In the genomic region with DNA sequence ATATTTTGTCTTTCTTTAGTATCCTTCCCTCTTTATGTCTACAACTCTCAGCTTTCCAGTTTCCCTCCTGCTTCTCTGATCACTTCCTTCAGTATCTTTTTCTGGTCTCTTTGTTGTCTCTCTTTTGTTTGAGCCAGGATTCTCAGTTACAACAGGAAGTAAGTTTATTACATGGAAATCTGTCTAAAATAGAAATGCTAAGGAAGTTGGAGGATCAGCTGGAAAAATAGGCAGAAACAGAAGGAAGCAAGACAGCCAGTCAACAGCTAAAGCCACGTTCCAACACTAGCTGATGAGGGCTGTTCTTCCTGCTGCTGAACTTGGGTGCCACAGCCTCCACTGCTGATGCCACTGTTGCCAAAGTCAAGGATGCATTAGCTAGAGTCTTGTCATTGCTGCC, we compare ENCODE assay signal across 21 cellular contexts. TPM values are rescaled to one million over a fixed set of nuclear protein-coding genes. Genes with fewer than 3 reads are reported as not detected.
A peak's percentile ranks its signal among the peaks of the same experiment; 100 is the strongest.
DNase-seq lines count a peak whose midpoint lies in the region; ATAC-seq and TF ChIP-seq lines count a peak whose summit lies in the region.
"Had no signal": no experiment of that assay in that cellular context is flagged by ENCODE, and none has a peak within 500 bp of the region (broad histone marks: within the 10 kb centered on the region; RNA-seq: fewer than 3 reads in every experiment).

No MANE protein-coding gene starts in this region.

- peaks cover 12% of the 10 kb centered on the region for H3K4me1 Mint-ChIP-seq in Calu3 (ENCODE audit: low read depth, unreplicated experiment)

- H3K27me3 Mint-ChIP-seq in Calu3 (ENCODE audit: unreplicated experiment): peaks cover 30% of the 10 kb centered on the region

- no peak overlapping the region for H2AFZ ChIP-seq in PC-3 (ENCODE audit: low read length)

- peaks cover 5% of the 10 kb centered on the region; the same call in 1 of the 2 replicates for H3K36me3 ChIP-seq in HUES6 (ENCODE audit: control insufficient read depth, insufficient read depth, low read length)
- H3K36me3 ChIP-seq in iPS-18a (ENCODE audit: control insufficient read depth, low read depth, low read length): no peaks in the 10 kb centered on the region
- H3K36me3 ChIP-seq in PC-3 (ENCODE audit: low read depth, low read length): no peaks in the 10 kb centered on the region
- no peaks in the 10 kb centered on the region for H3K36me3 ChIP-seq in H7 (replicated peaks; ENCODE audit: control insufficient read depth, insufficient read depth, low read length)
- H3K36me3 ChIP-seq: Peyer's patch had no signal

- ATAC-seq in PC-3 (no peak), right cardiac atrium (no peak)

- WGBS in right cardiac atrium: 19% methylated on average over 1 of the region's 1 CpG

- H3K4me3 Mint-ChIP-seq in Calu3 (ENCODE audit: low read depth, unreplicated experiment): peak overlapping the region; percentile 13
- H3K4me3 Mint-ChIP-seq: CD8-positive, alpha-beta memory T cell; HFFc6 had no signal

- no peaks in the 10 kb centered on the region for H3K36me3 Mint-ChIP-seq in Calu3 (ENCODE audit: insufficient read depth, unreplicated experiment)
- H3K36me3 Mint-ChIP-seq: CD8-positive, alpha-beta memory T cell had no signal

- H3K27ac ChIP-seq in HUES6 (ENCODE audit: low read depth, low read length) (peak overlapping the region; percentile 82), iPS-18a (ENCODE audit: low read length) (peak overlapping the region; percentile 34), PC-3 (ENCODE audit: low read length) (no peak overlapping the region), right cardiac atrium (ENCODE audit: low read length) (no peak overlapping the region)
- H3K27ac ChIP-seq: Peyer's patch had no signal

- CTCF ChIA-PET in Calu3 (lab: Charles Lee): no interaction called here
- CTCF ChIA-PET in PC-3 (lab: Charles Lee): no interaction called here

- no peaks in the 10 kb centered on the region for H3K79me2 ChIP-seq in PC-3 (ENCODE audit: low read length)

- H3K4me2 ChIP-seq in PC-3 (ENCODE audit: low read length): no peak overlapping the region

- H3K9me3 ChIP-seq in HUES6 (ENCODE audit: control insufficient read depth, insufficient read depth, low read depth, low read length): no peaks in the 10 kb centered on the region
- no peaks in the 10 kb centered on the region for H3K9me3 ChIP-seq in iPS-18a (ENCODE audit: control insufficient read depth, low read depth, low read length)
- H3K9me3 ChIP-seq in PC-3 (ENCODE audit: low read length): no peaks in the 10 kb centered on the region
- no peaks in the 10 kb centered on the region for H3K9me3 ChIP-seq in right cardiac atrium (ENCODE audit: control insufficient read depth, low read length)
- H3K9me3 ChIP-seq: Peyer's patch had no signal

- no peaks in the 10 kb centered on the region for H3F3A ChIP-seq in PC-3 (ENCODE audit: low read length, unreplicated experiment)

- no peaks in the 10 kb centered on the region for H4K20me1 ChIP-seq in PC-3 (ENCODE audit: low read length)

- H3K27me3 ChIP-seq in HUES6 (ENCODE audit: control insufficient read depth, insufficient read depth, low read length) (no peaks in the 10 kb centered on the region), iPS-18a (ENCODE audit: control insufficient read depth, insufficient read depth, low read length) (no peaks in the 10 kb centered on the region), PC-3 (ENCODE audit: low read length) (peaks cover 24% of the 10 kb centered on the region; the same call in 1 of the 2 replicates), right cardiac atrium (ENCODE audit: control insufficient read depth, insufficient read depth) (no peaks in the 10 kb centered on the region), H7 (ENCODE audit: control insufficient read depth, insufficient read depth, low read length) (no peaks in the 10 kb centered on the region)
- H3K27me3 ChIP-seq: Peyer's patch had no signal

- no peak overlapping the region for H3K27ac Mint-ChIP-seq in Calu3 (ENCODE audit: unreplicated experiment)
- H3K27ac Mint-ChIP-seq: CD8-positive, alpha-beta memory T cell; HFFc6 had no signal

- intact Hi-C loops in Calu3 (cut with micrococcal nuclease; ENCODE audit: unreplicated experiment): loop anchor here (5.0 kb wide), 1 partner anchor 139 kb away; no protein-coding TSS in a partner anchor
- intact Hi-C loops in PC-3 (cut with micrococcal nuclease): loop anchor here (5.0 to 10.0 kb wide), 2 partner anchors 246 to 531 kb away; no protein-coding TSS in a partner anchor
- intact Hi-C loops in right cardiac atrium (cut with DNase I): loop anchor here in 3 of 4 donors (5.0 kb wide), 2 partner anchors 284 to 289 kb away; a partner anchor contains a TSS

- H3K4me1 ChIP-seq in HUES6 (ENCODE audit: control insufficient read depth, insufficient read depth, low read length): peaks cover 42% of the 10 kb centered on the region
- peaks cover 34% of the 10 kb centered on the region for H3K4me1 ChIP-seq in iPS-18a (ENCODE audit: control insufficient read depth, low read depth, low read length)
- H3K4me1 ChIP-seq in PC-3 (ENCODE audit: insufficient read depth, low read length): 0 out of 2 replicates have a peak, but pooled peaks cover 4% of the 10 kb centered on the region
- H3K4me1 ChIP-seq in right cardiac atrium (ENCODE audit: control insufficient read depth, insufficient read depth, low read length): no peaks in the 10 kb centered on the region
- H3K4me1 ChIP-seq: Peyer's patch had no signal

- BruUV-seq in Calu3 (replicated peaks; lab: Mats Ljungman, UMichigan): no TSS peak
- no TSS peak for BruUV-seq in PC-3 (replicated peaks; lab: Mats Ljungman, UMichigan)

- H3K9me2 ChIP-seq in PC-3 (replicated peaks; ENCODE audit: low read length): no peaks in the 10 kb centered on the region

- POLR2A ChIA-PET in PC-3 (lab: Charles Lee; ENCODE audit: unreplicated experiment): no interaction called here

- peaks cover 2% of the 10 kb centered on the region for H3K9me3 Mint-ChIP-seq in Calu3 (ENCODE audit: low read depth, unreplicated experiment)
- H3K9me3 Mint-ChIP-seq: CD8-positive, alpha-beta memory T cell; HFFc6 had no signal

- H3K9ac ChIP-seq in HUES6 (ENCODE audit: low read length) (peak overlapping the region; percentile 82), iPS-18a (ENCODE audit: low read length) (no peak overlapping the region), PC-3 (ENCODE audit: low read length) (no peak overlapping the region)

- no peak for DNase-seq in Calu3
- peak; percentile 60 to 83 for DNase-seq in dermis microvascular lymphatic vessel endothelial cell (ENCODE audit: low read depth in 2 of 2)
- DNase-seq in epidermal melanocyte (ENCODE audit: insufficient read length, low spot score): no peak
- DNase-seq in PC-3: no peak
- DNase-seq in right cardiac atrium: no peak
- DNase-seq in H7: no peak
- DNase-seq: CD8-positive, alpha-beta memory T cell; HFFc6; KG1; NCI-H1092 treated with DMSO at 0.1 percent for 48 hours; NCI-H146; NCI-H2029; NCI-H2227 treated with DMSO at 0.1 percent for 48 hours; NCI-H510A treated with DMSO at 0.1 percent for 48 hours; NCI-H748 treated with DMSO at 0.1 percent for 48 hours; Peyer's patch had no signal

- H3K4me3 ChIP-seq in HUES6 (ENCODE audit: low read depth, low read length) (peak overlapping the region; percentile 52), iPS-18a (ENCODE audit: low read length) (peak overlapping the region; percentile 18), PC-3 (ENCODE audit: low read length) (no peak overlapping the region), right cardiac atrium (ENCODE audit: low read length) (no peak overlapping the region), H7 (ENCODE audit: insufficient read depth, low read depth, low read length) (no peak overlapping the region)
- H3K4me3 ChIP-seq: Peyer's patch had no signal

- TF ChIP-seq CTCF in Calu3 (IDR thresholded peaks at IDR 0.05; ENCODE audit: unreplicated experiment) (no peak), PC-3 (conservative IDR thresholded peaks at IDR 0.05; ENCODE audit: low read depth, low read length) (no peak)

RNA-seq across cellular contexts. Expression of a gene that starts 27.6 kb away (rescaled TPM):
- total RNA-seq in Calu3 (2022) (not detected in 2 replicates), dermis microvascular lymphatic vessel endothelial cell (not detected in 2 replicates), PC-3 (2014; rRNA removed) (not detected in 2 replicates), right cardiac atrium (not detected)
- polyA plus RNA-seq in right cardiac atrium: not detected
- not detected in 2 replicates for total RNA-seq in H7 (2014; rRNA removed; shearing (Covaris generic))
- total RNA-seq: A172; CD8-positive, alpha-beta memory T cell; HFFc6; Peyer's patch; SK-MEL-5 had no signal
- polyA plus RNA-seq: AG04450; CD8-positive, alpha-beta memory T cell had no signal

RNA-seq across cellular contexts. Expression of a gene that starts 43.7 kb away (rescaled TPM):
- total RNA-seq in Calu3 (2022): not detected in 2 replicates
- total RNA-seq in dermis microvascular lymphatic vessel endothelial cell: not detected in 2 replicates
- total RNA-seq in PC-3 (2014; rRNA removed): not detected in 2 replicates
- not detected for total RNA-seq in right cardiac atrium
- not detected for polyA plus RNA-seq in right cardiac atrium
- not detected in 2 replicates for total RNA-seq in H7 (2014; rRNA removed; shearing (Covaris generic))
- total RNA-seq: A172; CD8-positive, alpha-beta memory T cell; HFFc6; Peyer's patch; SK-MEL-5 had no signal
- polyA plus RNA-seq: AG04450; CD8-positive, alpha-beta memory T cell had no signal

Comparison
In these comparisons a context has a peak if more than half of its experiments do, and no peak if none do; other contexts are left out.
1. DNase-seq: peak in dermis microvascular lymphatic vessel endothelial cell (2 of 2); none in Calu3 (single experiment), epidermal melanocyte (single experiment), PC-3 (single experiment), right cardiac atrium (0 of 3) and H7 (single experiment).
2. H3K27ac ChIP-seq: peak in HUES6 (single experiment) and iPS-18a (single experiment); none in PC-3 (single experiment) and right cardiac atrium (single experiment).
3. H3K4me3 ChIP-seq: peak in HUES6 (single experiment) and iPS-18a (single experiment); none in PC-3 (single experiment), right cardiac atrium (single experiment) and H7 (single experiment).